Comparison of ENCODE assay signal across 17 cellular contexts in genomic region chr20:50101900-50102299, GRCh38. TPM values are rescaled to one million over a fixed set of nuclear protein-coding genes. Genes with fewer than 3 reads are reported as not detected.
DNase-seq lines count a peak whose midpoint lies in the region; ATAC-seq and TF ChIP-seq lines count a peak whose summit lies in the region.
"Had no signal": no experiment of that assay in that cellular context is flagged by ENCODE, and none has a peak within 500 bp of the region (broad histone marks: within the 10 kb centered on the region; RNA-seq: fewer than 3 reads in every experiment).

No MANE protein-coding gene starts in this region.

- H3K9me2 ChIP-seq in OCI-LY1 (ENCODE audit: low read depth, low read length) = no peaks in the 10 kb centered on the region

- peaks cover 68% of the 10 kb centered on the region for H3K4me1 Mint-ChIP-seq in activated naive CD8-positive, alpha-beta T cell (ENCODE audit: low read depth)
- H3K4me1 Mint-ChIP-seq in activated naive CD8-positive, alpha-beta T cell treated with anti-CD3 and anti-CD28 coated beads, Interleukin-2, amount 50 U/mL, for 24 hours = peaks cover 66% of the 10 kb centered on the region

- H3K9me3 ChIP-seq in OCI-LY1 (ENCODE audit: low read length) (no peaks in the 10 kb centered on the region), gastroesophageal sphincter (no peaks in the 10 kb centered on the region), skeletal muscle tissue (ENCODE audit: control insufficient read depth in 3 of 3, low read length in 3 of 3) (no peaks in the 10 kb centered on the region)
- H3K9me3 ChIP-seq: HAP-1 had no signal

- no peak overlapping the region for H3K4me3 Mint-ChIP-seq in activated naive CD8-positive, alpha-beta T cell
- no peak overlapping the region for H3K4me3 Mint-ChIP-seq in activated naive CD8-positive, alpha-beta T cell treated with anti-CD3 and anti-CD28 coated beads, Interleukin-2, amount 50 U/mL, for 24 hours
- H3K4me3 Mint-ChIP-seq: mesothelial cell of epicardium; stimulated activated effector memory CD8-positive, alpha-beta T cell treated with anti-CD3 and anti-CD28 coated beads, Interleukin-12 subunit alpha, Interleukin-12 subunit beta, amount 100 ng/mL, for 72 hours; T-helper 1 cell treated with Interleukin-12 subunit alpha and Interleukin-12 subunit beta and Interleukin-4 antibody, amounts not matched to agents 30 μg/mL and 1 μg/mL, for 36 hours had no signal

- no peak overlapping the region for H3K4me2 ChIP-seq in OCI-LY1 (ENCODE audit: low read length)

- peak overlapping the region; percentile 1 for H3K27ac ChIP-seq in OCI-LY1 (ENCODE audit: low read depth, low read length, poor library complexity, severe bottlenecking)
- peak overlapping the region in 3 of 4 donors; percentile 27 to 98 (median 96) for H3K27ac ChIP-seq in gastroesophageal sphincter
- peak overlapping the region; percentile 12 for H3K27ac ChIP-seq in skeletal muscle tissue (ENCODE audit: low read depth, low read length)

- no peak for TF ChIP-seq EP300 in gastroesophageal sphincter (IDR thresholded peaks at IDR 0.05)

- H3K4me1 ChIP-seq in OCI-LY1 (ENCODE audit: insufficient read depth, low read length, severe bottlenecking) (peaks cover 14% of the 10 kb centered on the region), gastroesophageal sphincter (peaks cover 10 to 99% (median 17%) of the 10 kb centered on the region in 3 donors), skeletal muscle tissue (ENCODE audit: control insufficient read depth in 3 of 3, insufficient read depth in 3 of 3, low read length in 3 of 3) (peaks cover 36 to 50% (median 48%) of the 10 kb centered on the region in 3 donors)

- no peaks in the 10 kb centered on the region for H4K20me1 ChIP-seq in OCI-LY1 (ENCODE audit: insufficient read depth, low read length)

- peaks cover 27% of the 10 kb centered on the region; the same call in 1 of the 2 replicates for H3K36me3 ChIP-seq in OCI-LY1 (ENCODE audit: insufficient read depth, low read length)
- H3K36me3 ChIP-seq in gastroesophageal sphincter = no peaks in the 10 kb centered on the region
- H3K36me3 ChIP-seq in skeletal muscle tissue (ENCODE audit: control insufficient read depth in 3 of 3, insufficient read depth in 3 of 3, low read length in 3 of 3) = no peaks in the 10 kb centered on the region

- no peak for DNase-seq in activated naive CD8-positive, alpha-beta T cell treated with anti-CD3 and anti-CD28 coated beads, Interleukin-2, amount 50 U/mL, for 24 hours
- DNase-seq in NCI-H82 treated with DMSO at 0.1 percent for 48 hours (lab: John Stamatoyannopoulos, UW; ENCODE audit: unreplicated experiment) = no peak
- DNase-seq: activated CD4-positive, alpha-beta T cell treated with anti-CD3 and anti-CD28 coated beads for 1 hour; activated T-cell treated with anti-CD3 and anti-CD28 coated beads, Interleukin-2, amount 50 U/mL, for 48 hours; NCI-H2029; nucleus accumbens had no signal

- peaks cover 5% of the 10 kb centered on the region for H3K36me3 Mint-ChIP-seq in activated naive CD8-positive, alpha-beta T cell
- H3K36me3 Mint-ChIP-seq in activated naive CD8-positive, alpha-beta T cell treated with anti-CD3 and anti-CD28 coated beads, Interleukin-2, amount 50 U/mL, for 24 hours (ENCODE audit: low read depth) = peaks cover 24% of the 10 kb centered on the region

- H3K9me3 Mint-ChIP-seq in activated naive CD8-positive, alpha-beta T cell (ENCODE audit: low read depth) = no peaks in the 10 kb centered on the region
- H3K9me3 Mint-ChIP-seq in activated naive CD8-positive, alpha-beta T cell treated with anti-CD3 and anti-CD28 coated beads, Interleukin-2, amount 50 U/mL, for 24 hours = no peaks in the 10 kb centered on the region
- H3K9me3 Mint-ChIP-seq: mesothelial cell of epicardium; stimulated activated effector memory CD8-positive, alpha-beta T cell treated with anti-CD3 and anti-CD28 coated beads, Interleukin-12 subunit alpha, Interleukin-12 subunit beta, amount 100 ng/mL, for 72 hours; T-helper 1 cell treated with Interleukin-12 subunit alpha and Interleukin-12 subunit beta and Interleukin-4 antibody, amounts not matched to agents 30 μg/mL and 1 μg/mL, for 36 hours had no signal

- no peak for TF ChIP-seq CTCF in OCI-LY1 (IDR thresholded peaks at IDR 0.05; ENCODE audit: low read length)
- TF ChIP-seq CTCF in gastroesophageal sphincter (IDR thresholded peaks at IDR 0.05) = no peak

- WGBS in gastroesophageal sphincter (ENCODE audit: low coverage in 1 of 2), 2 donors = 39 to 50% methylated on average over 4 of the region's 4 CpGs

- no peaks in the 10 kb centered on the region for H3K27me3 ChIP-seq in OCI-LY1 (ENCODE audit: insufficient read depth, low read length)
- no peaks in the 10 kb centered on the region for H3K27me3 ChIP-seq in gastroesophageal sphincter
- H3K27me3 ChIP-seq in skeletal muscle tissue (ENCODE audit: control insufficient read depth in 3 of 3, insufficient read depth in 3 of 3, low read length in 3 of 3) = no peaks in the 10 kb centered on the region

- no peak overlapping the region for H2AFZ ChIP-seq in OCI-LY1 (ENCODE audit: low read length)

- no peaks in the 10 kb centered on the region for H3K27me3 Mint-ChIP-seq in activated naive CD8-positive, alpha-beta T cell
- no peaks in the 10 kb centered on the region for H3K27me3 Mint-ChIP-seq in activated naive CD8-positive, alpha-beta T cell treated with anti-CD3 and anti-CD28 coated beads, Interleukin-2, amount 50 U/mL, for 24 hours

- no peak for TF ChIP-seq POLR2A in gastroesophageal sphincter (IDR thresholded peaks at IDR 0.05)

- no peaks in the 10 kb centered on the region for H3F3A ChIP-seq in OCI-LY1 (ENCODE audit: insufficient read depth, low read length)

- H3K9ac ChIP-seq in OCI-LY1 (ENCODE audit: low read length) = no peak overlapping the region
- H3K9ac ChIP-seq in skeletal muscle tissue (ENCODE audit: low read depth in 1 of 3, low read length in 3 of 3) = no peak overlapping the region

- H3K4me3 ChIP-seq in OCI-LY1 (ENCODE audit: low read depth, low read length, poor library complexity, severe bottlenecking) = no peak overlapping the region
- no peak overlapping the region for H3K4me3 ChIP-seq in gastroesophageal sphincter
- no peak overlapping the region for H3K4me3 ChIP-seq in skeletal muscle tissue (ENCODE audit: low read length in 3 of 3)
- H3K4me3 ChIP-seq: HAP-1, skin epidermis had no signal

- no peak for ATAC-seq in activated naive CD8-positive, alpha-beta T cell treated with anti-CD3 and anti-CD28 coated beads, Interleukin-2, amount 50 U/mL, for 24 hours
- ATAC-seq in gastroesophageal sphincter (no peak), GM21360 (IDR thresholded peaks at IDR 0.05; ENCODE audit: unreplicated experiment) (no peak), HG02885 (IDR thresholded peaks at IDR 0.05; ENCODE audit: poor library complexity, unreplicated experiment) (no peak)
- ATAC-seq: stimulated activated effector memory CD8-positive, alpha-beta T cell treated with anti-CD3 and anti-CD28 coated beads, Interleukin-12 subunit alpha, Interleukin-12 subunit beta, amount 100 ng/mL, for 72 hours had no signal

- H3K79me2 ChIP-seq in OCI-LY1 (ENCODE audit: insufficient read depth, low read length) = peaks cover 87% of the 10 kb centered on the region

- H3K27ac Mint-ChIP-seq in activated naive CD8-positive, alpha-beta T cell = peak overlapping the region; percentile 70
- no peak overlapping the region for H3K27ac Mint-ChIP-seq in activated naive CD8-positive, alpha-beta T cell treated with anti-CD3 and anti-CD28 coated beads, Interleukin-2, amount 50 U/mL, for 24 hours
- H3K27ac Mint-ChIP-seq: mesothelial cell of epicardium; T-helper 1 cell treated with Interleukin-12 subunit alpha and Interleukin-12 subunit beta and Interleukin-4 antibody, amounts not matched to agents 30 μg/mL and 1 μg/mL, for 36 hours had no signal

RNA-seq across cellular contexts. Expression of gene UBE2V1, which starts 11.1 kb away (rescaled TPM):
- total RNA-seq in gastroesophageal sphincter (100 to 1,000 TPM in 2 of 4 donors, 10 to 100 TPM in 2; 69.3 to 110 (median 87.9) TPM), skeletal muscle tissue (36.5 TPM)

RNA-seq across cellular contexts. Expression of gene PEDS1, which starts 51.6 kb away (rescaled TPM):
- total RNA-seq in gastroesophageal sphincter = 10 to 100 TPM; 24.1 to 46.3 (median 31.8) TPM
- total RNA-seq in skeletal muscle tissue = 5.7 TPM

Comparison
In these comparisons a context has a peak if more than half of its experiments do, and no peak if none do; other contexts are left out.
1. H3K27ac ChIP-seq: peak in every context shown above with its lines; median percentile 96 in gastroesophageal sphincter; 12 in skeletal muscle tissue; 1 in OCI-LY1.